Comparison of ENCODE assay signal across 11 cellular contexts in genomic region chr6:108580645-108581044, GRCh38. TPM values are rescaled to one million over a fixed set of nuclear protein-coding genes. Genes with fewer than 3 reads are reported as not detected.
DNase-seq lines count a peak whose midpoint lies in the region; ATAC-seq and TF ChIP-seq lines count a peak whose summit lies in the region.
"Had no signal": no experiment of that assay in that cellular context is flagged by ENCODE, and none has a peak within 500 bp of the region (broad histone marks: within the 10 kb centered on the region; RNA-seq: fewer than 3 reads in every experiment).

No MANE protein-coding gene starts in this region.

- peaks cover 16% of the 10 kb centered on the region for H3K4me1 ChIP-seq in Panc1 (ENCODE audit: control insufficient read depth, insufficient read depth, low read length)
- peaks cover 41% of the 10 kb centered on the region for H3K4me1 ChIP-seq in fibroblast of lung (ENCODE audit: control insufficient read depth, extremely low read depth, insufficient read depth, low read length)
- peaks cover 17% of the 10 kb centered on the region for H3K4me1 ChIP-seq in A673 (ENCODE audit: insufficient read depth, low read length, poor library complexity, severe bottlenecking)

- H3K9me3 ChIP-seq in Panc1 (ENCODE audit: control insufficient read depth, insufficient read depth, low read depth, low read length), result no peaks in the 10 kb centered on the region
- H3K9me3 ChIP-seq in fibroblast of lung (ENCODE audit: control insufficient read depth, insufficient read depth, low read depth, low read length), result no peaks in the 10 kb centered on the region
- no peaks in the 10 kb centered on the region for H3K9me3 ChIP-seq in A673 (ENCODE audit: low read depth, low read length, poor library complexity, severe bottlenecking)

- peaks cover 2% of the 10 kb centered on the region for H4K20me1 ChIP-seq in fibroblast of lung (ENCODE audit: control insufficient read depth, extremely low read depth, insufficient read depth, low read length)

- POLR2A ChIA-PET in AG04449 (lab: Yijun Ruan, JAX), result no interaction called here
- POLR2A ChIA-PET in Panc1 (lab: Charles Lee), result no interaction called here
- POLR2A ChIA-PET in A673 (lab: Charles Lee; ENCODE audit: low non-redundant PET), result no interaction called here

- CTCF ChIA-PET in AG04449 (lab: Yijun Ruan, JAX) (interaction anchor here (0.6 to 1.1 kb wide), 4 partner anchors 11 to 493 kb away, joined by 3 read pairs; no protein-coding TSS in a partner anchor), Panc1 (lab: Charles Lee) (no interaction called here), A673 (lab: Charles Lee) (no interaction called here)

- ATAC-seq in Panc1, result no peak
- no peak for ATAC-seq in HG03108 (IDR thresholded peaks at IDR 0.05; ENCODE audit: unreplicated experiment)
- ATAC-seq: left colon had no signal

- peak overlapping the region; percentile 42 for H3K4me3 ChIP-seq in AG04449 (ENCODE audit: low read depth, low read length)
- H3K4me3 ChIP-seq in Panc1 (ENCODE audit: low read depth in 2 of 2, low read length in 2 of 2), result no peak overlapping the region
- H3K4me3 ChIP-seq in fibroblast of lung (replicated peaks in 1 of 4; ENCODE audit: control extremely low read depth in 1 of 4, insufficient read depth in 1 of 4, low read depth in 3 of 4, low read length in 4 of 4), result peak overlapping the region; percentile 1 to 34 (median 11)
- H3K4me3 ChIP-seq in A673 (ENCODE audit: low read depth, low read length, poor library complexity, severe bottlenecking), result no peak overlapping the region

- H3K9ac ChIP-seq in fibroblast of lung (ENCODE audit: insufficient read depth, low read length), result no peak overlapping the region

- H3K36me3 ChIP-seq in Panc1 (ENCODE audit: control insufficient read depth, insufficient read depth, low read length) (no peaks in the 10 kb centered on the region), fibroblast of lung (ENCODE audit: control insufficient read depth, insufficient read depth, low read length) (no peaks in the 10 kb centered on the region), A673 (ENCODE audit: insufficient read depth, low read length, poor library complexity, severe bottlenecking) (no peaks in the 10 kb centered on the region)

- H3K4me2 ChIP-seq in fibroblast of lung (ENCODE audit: extremely low read depth, insufficient read depth, low read length), result peak overlapping the region; percentile 85

- in situ Hi-C loops in Panc1 (cut with HindIII; ENCODE audit: low pct_unique_long_range_greater_than_20kb, low sequenced_read_pairs), result no loop called here

- H2AFZ ChIP-seq in fibroblast of lung (ENCODE audit: low read length), result no peak overlapping the region

- TSS peak; percentile 4 for BruUV-seq in Panc1 (replicated peaks; lab: Mats Ljungman, UMichigan)
- no TSS peak for BruUV-seq in A673 (replicated peaks; lab: Mats Ljungman, UMichigan)

- H3K4me3 Mint-ChIP-seq in osteocyte (ENCODE audit: unreplicated experiment), result peak overlapping the region; percentile 64

- no peak for DNase-seq in AG04449 (ENCODE audit: low read depth, low spot score)
- no peak for DNase-seq in Panc1 (ENCODE audit: low read depth, low spot score)
- DNase-seq in fibroblast of lung (ENCODE audit: low read depth in 2 of 2), result no peak
- DNase-seq in osteocyte (ENCODE audit: extremely low spot score, unreplicated experiment), result no peak
- DNase-seq in SKM-1 (lab: John Stamatoyannopoulos, UW; ENCODE audit: unreplicated experiment), result no peak
- no peak for DNase-seq in A673 (ENCODE audit: low spot score)
- no peak for DNase-seq in HPDE6-E6E7 (ENCODE audit: extremely low spot score)
- DNase-seq: activated T-cell treated with anti-CD3 and anti-CD28 coated beads, Interleukin-2, amount 50 U/mL, for 4 hours; left colon; NCI-H2081 had no signal

- no peaks in the 10 kb centered on the region for H3K9me3 Mint-ChIP-seq in osteocyte (ENCODE audit: unreplicated experiment)
- H3K9me3 Mint-ChIP-seq: activated T-cell treated with anti-CD3 and anti-CD28 coated beads, Interleukin-2, amount 50 U/mL, for 4 hours had no signal

- H3K4me1 Mint-ChIP-seq in osteocyte (ENCODE audit: unreplicated experiment), result peaks cover 84% of the 10 kb centered on the region

- peak overlapping the region; percentile 93 for H3K27ac Mint-ChIP-seq in osteocyte (ENCODE audit: unreplicated experiment)

- no peak for TF ChIP-seq CTCF in AG04449 (IDR thresholded peaks at IDR 0.05; ENCODE audit: insufficient read depth, low read length, missing control alignments)
- TF ChIP-seq CTCF in Panc1 (IDR thresholded peaks at IDR 0.05), result no peak
- no peak for TF ChIP-seq CTCF in fibroblast of lung (conservative IDR thresholded peaks at IDR 0.05 in 1 of 2, IDR thresholded peaks at IDR 0.05 in 1 of 2; ENCODE audit: low read depth in 1 of 2, low read length in 2 of 2)
- TF ChIP-seq CTCF in osteocyte (IDR thresholded peaks at IDR 0.05), result no peak
- TF ChIP-seq CTCF in A673 (conservative IDR thresholded peaks at IDR 0.05; ENCODE audit: low read depth, low read length), result no peak

- H3K27me3 ChIP-seq in Panc1 (ENCODE audit: control insufficient read depth, insufficient read depth, low read length), result no peaks in the 10 kb centered on the region
- no peaks in the 10 kb centered on the region for H3K27me3 ChIP-seq in fibroblast of lung (ENCODE audit: control insufficient read depth, insufficient read depth, low read length)
- no peaks in the 10 kb centered on the region for H3K27me3 ChIP-seq in A673 (replicated peaks; ENCODE audit: insufficient read depth, low read depth, low read length, poor library complexity)

- H3K36me3 Mint-ChIP-seq in osteocyte (ENCODE audit: unreplicated experiment), result peaks cover 12% of the 10 kb centered on the region

- H3K27me3 Mint-ChIP-seq in osteocyte (ENCODE audit: unreplicated experiment), result no peaks in the 10 kb centered on the region

- H3K27ac ChIP-seq in Panc1 (ENCODE audit: low read length) (no peak overlapping the region), fibroblast of lung (ENCODE audit: insufficient read depth, low read length) (peak overlapping the region; percentile 67), A673 (ENCODE audit: low read depth, low read length, poor library complexity, severe bottlenecking) (no peak overlapping the region)

- peaks cover 84% of the 10 kb centered on the region for H3K79me2 ChIP-seq in fibroblast of lung (ENCODE audit: control insufficient read depth, insufficient read depth, low read length)

- intact Hi-C loops in Panc1 (cut with micrococcal nuclease; ENCODE audit: unreplicated experiment), result no loop called here
- intact Hi-C loops in A673 (cut with micrococcal nuclease; ENCODE audit: unreplicated experiment), result no loop called here

RNA-seq across cellular contexts. Expression of gene FOXO3, which starts 19.9 kb away (rescaled TPM):
- total RNA-seq in Panc1 (2021; ENCODE audit: unreplicated experiment) (43.8 TPM), fibroblast of lung (53.7 and 63.9 TPM in 2 replicates), osteocyte (60.3 and 62.9 TPM in 2 replicates), A673 (2021) (16.8 and 19.3 TPM in 2 replicates)
- polyA plus RNA-seq in Panc1 (2012; ENCODE audit: insufficient read length), result 20.6 TPM
- polyA plus RNA-seq in fibroblast of lung, result 36.9 and 49.5 TPM in 2 replicates
- polyA plus RNA-seq in fibroblast of lung (2012), result 28.1 and 46.7 TPM in 2 replicates
- 241 and 323 TPM in 2 replicates for polyA minus RNA-seq in fibroblast of lung (ENCODE audit: low replicate concordance)

Comparison
In these comparisons a context has a peak if more than half of its experiments do, and no peak if none do; other contexts are left out.
1. H3K4me3 ChIP-seq: peak in AG04449 (single experiment) and fibroblast of lung (4 of 4); none in Panc1 (0 of 2) and A673 (single experiment).